ENCODE assay signal across 27 cellular contexts in the genomic region with DNA sequence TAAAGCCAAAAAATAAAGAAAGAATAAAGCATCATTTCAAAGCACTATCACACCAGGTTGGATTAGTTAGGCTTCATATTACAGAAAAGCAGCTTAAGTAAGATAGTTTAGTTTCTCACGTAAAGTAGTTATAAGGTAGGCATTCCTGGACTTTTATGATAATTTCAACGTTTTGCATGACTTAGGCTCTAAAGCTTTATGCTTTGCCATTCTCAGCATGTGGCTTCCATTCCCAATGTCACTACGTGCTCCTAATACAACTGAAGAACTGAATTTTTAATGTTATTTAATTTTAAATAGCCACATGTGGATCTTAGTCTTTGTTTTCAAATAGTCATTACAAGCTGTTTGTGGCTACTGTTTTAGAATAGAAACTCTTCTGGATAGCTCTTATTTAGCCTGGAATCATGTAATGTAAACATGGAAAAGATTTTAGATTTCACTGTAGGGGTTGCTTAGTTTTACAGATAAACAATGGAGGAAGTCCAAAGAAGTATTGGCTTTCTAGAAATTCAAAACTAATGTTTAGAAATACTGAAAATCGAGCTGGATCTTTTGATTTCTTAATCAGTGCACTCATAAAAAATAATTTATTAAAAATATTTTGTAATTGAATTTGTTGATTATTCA.
DNase-seq lines count a peak whose midpoint lies in the region; ATAC-seq, FAIRE-seq and TF ChIP-seq lines count a peak whose summit lies in the region.
"Had no signal": no experiment of that assay in that cellular context is flagged by ENCODE, and none has a peak within 500 bp of the region (broad histone marks: within the 10 kb centered on the region; RNA-seq: fewer than 3 reads in every experiment).

No MANE protein-coding gene starts in this region.

- ATAC-seq in HG03565 (IDR thresholded peaks at IDR 0.05; ENCODE audit: unreplicated experiment) = no peak
- ATAC-seq: HepG2, K562, PC-3, Right ventricle myocardium inferior, SK-N-SH treated with all-trans-retinoic acid at 6 μM for 48 hours had no signal

- H3K9ac ChIP-seq in HUES48 (ENCODE audit: low read depth, low read length) (no peak overlapping the region), iPS-20b (ENCODE audit: low read depth, low read length) (no peak overlapping the region)
- H3K9ac ChIP-seq: BLaER1 treated with 17β-estradiol and CSF1 and Interleukin-3, amounts not matched to agents 10 nM and 100 nM had no signal

- H3K9me3 ChIP-seq in HUES48 (ENCODE audit: control insufficient read depth, insufficient read depth, low read length) = peaks cover 3% of the 10 kb centered on the region; the same call in 1 of the 2 replicates
- H3K9me3 ChIP-seq in iPS-20b (ENCODE audit: insufficient read depth, low read depth, low read length) = no peaks in the 10 kb centered on the region
- H3K9me3 ChIP-seq: BLaER1 treated with 17β-estradiol and CSF1 and Interleukin-3, amounts not matched to agents 10 nM and 100 nM; SJCRH30 had no signal

- H3K27me3 ChIP-seq in H7 (ENCODE audit: control insufficient read depth, insufficient read depth, low read length) (no peaks in the 10 kb centered on the region), HUES48 (ENCODE audit: control insufficient read depth, insufficient read depth, low read length) (peaks cover 20% of the 10 kb centered on the region), iPS-20b (ENCODE audit: insufficient read depth, low read length) (no peaks in the 10 kb centered on the region)
- H3K27me3 ChIP-seq: BLaER1 treated with 17β-estradiol and CSF1 and Interleukin-3, amounts not matched to agents 10 nM and 100 nM; SJCRH30 had no signal

- peak; percentile 26 for FAIRE-seq in endometrium (lab: Jason Lieb, UNC)
- FAIRE-seq: A204.1, D721Med, HepG2, K562 had no signal

- H3K4me1 ChIP-seq in HUES48 (ENCODE audit: control insufficient read depth, insufficient read depth, low read length) (peaks cover 26% of the 10 kb centered on the region), iPS-20b (ENCODE audit: insufficient read depth, low read length) (peaks cover 8% of the 10 kb centered on the region; the same call in 1 of the 2 replicates)
- H3K4me1 ChIP-seq: BLaER1 treated with 17β-estradiol and CSF1 and Interleukin-3, amounts not matched to agents 10 nM and 100 nM had no signal

- no peaks in the 10 kb centered on the region for H3K36me3 ChIP-seq in H7 (replicated peaks; ENCODE audit: control insufficient read depth, insufficient read depth, low read length)
- H3K36me3 ChIP-seq in HUES48 (ENCODE audit: control insufficient read depth, insufficient read depth, low read length) = no peaks in the 10 kb centered on the region
- no peaks in the 10 kb centered on the region for H3K36me3 ChIP-seq in iPS-20b (ENCODE audit: insufficient read depth, low read depth, low read length)
- H3K36me3 ChIP-seq: BLaER1 treated with 17β-estradiol and CSF1 and Interleukin-3, amounts not matched to agents 10 nM and 100 nM; SJCRH30 had no signal

- DNase-seq in H7 = peak; percentile 5
- no peak for DNase-seq in erythroblast (lab: John Stamatoyannopoulos, UW)
- DNase-seq in DMS53 (lab: John Stamatoyannopoulos, UW) = no peak
- DNase-seq in RPMI8226 = no peak
- DNase-seq: AML-193; CD4-positive, alpha-beta T cell; GOT3; Kasumi-1; NCI-H1092 treated with DMSO at 0.1 percent for 48 hours; NCI-H1436; NCI-H1930; NCI-H2107; NCI-H524 treated with DMSO at 0.1 percent for 48 hours; NCI-H774; PC-3; SJCRH30 had no signal

- no peak for TF ChIP-seq POLR2A in erythroblast (IDR thresholded peaks at IDR 0.05; ENCODE audit: low read length)

- H3K4me3 ChIP-seq in H7 (ENCODE audit: insufficient read depth, low read depth, low read length) (no peak overlapping the region), HUES48 (ENCODE audit: low read depth, low read length) (0 out of 2 replicates have a peak overlapping the region, but pooled peaks have one; percentile 1), iPS-20b (ENCODE audit: low read length) (peak overlapping the region; percentile 30; the same call in 1 of the 2 replicates)
- H3K4me3 ChIP-seq: BLaER1 treated with 17β-estradiol and CSF1 and Interleukin-3, amounts not matched to agents 10 nM and 100 nM; K562; SJCRH30 had no signal

- H3K27ac ChIP-seq in HUES48 (ENCODE audit: low read depth, low read length) = peak overlapping the region; percentile 58
- H3K27ac ChIP-seq in iPS-20b (ENCODE audit: low read length) = no peak overlapping the region
- H3K27ac ChIP-seq: BLaER1 treated with 17β-estradiol and CSF1 and Interleukin-3, amounts not matched to agents 10 nM and 100 nM; SJCRH30 had no signal
